36 cellular contexts compared by ENCODE assay signal in genomic region chr4:37835806-37836205, GRCh38.
"Had no signal": no experiment of that assay in that cellular context is flagged by ENCODE, and none has a peak within 500 bp of the region (broad histone marks: within the 10 kb centered on the region; RNA-seq: fewer than 3 reads in every experiment).

No MANE protein-coding gene starts in this region.

- H3K4me1 ChIP-seq: ascending aorta, breast epithelium had no signal

- H3K27ac ChIP-seq: ascending aorta, breast epithelium, VCaP had no signal

- H3K9me3 Mint-ChIP-seq: activated B cell treated with CpG ODN at 0.5 μM for 24 hours; activated CD4-positive, alpha-beta memory T cell treated with anti-CD3 and anti-CD28 coated beads, Interleukin-2, amount 10 ng/mL, durations not matched to agents 7 days and 5 days; activated CD4-positive, alpha-beta T cell treated with anti-CD3 and anti-CD28 coated beads, Interleukin-2, amount 10 ng/mL, durations not matched to agents 7 days and 5 days; activated naive CD4-positive, alpha-beta T cell treated with anti-CD3 and anti-CD28 coated beads, Interleukin-2, amount 10 ng/mL, durations not matched to agents 7 days and 5 days; activated naive CD4-positive, alpha-beta T cell treated with anti-CD3 and anti-CD28 coated beads, Interleukin-2, amount 50 U/mL, for 24 hours; activated naive CD8-positive, alpha-beta T cell treated with anti-CD3 and anti-CD28 coated beads, Interleukin-2, amount 10 ng/mL, durations not matched to agents 7 days and 5 days; activated naive CD8-positive, alpha-beta T cell treated with anti-CD3 and anti-CD28 coated beads, Interleukin-2, amount 50 U/mL, for 24 hours; activated T-cell treated with anti-CD3 and anti-CD28 coated beads, Interleukin-2, amount 50 U/mL, for 24 hours; activated T-helper 2 cell treated with anti-CD3 and anti-CD28 coated beads, Interferon-gamma antibody, Interleukin-2, Interleukin-4, amounts not matched to agents 10 μg/mL and 5 μg/mL and 100 μg/mL, durations not matched to agents 14 hours and 24 hours and 36 hours; brain; central memory CD8-positive, alpha-beta T cell; T-helper 1 cell treated with Interleukin-12 subunit alpha and Interleukin-12 subunit beta and Interleukin-4 antibody, amounts not matched to agents 30 μg/mL and 1 μg/mL, for 36 hours; T-helper 2 cell treated with Interferon-gamma antibody and Interleukin-4, amounts not matched to agents 5 μg/mL and 100 μg/mL, for 36 hours had no signal

- H3K27me3 ChIP-seq: ascending aorta, breast epithelium had no signal

- H3K4me3 ChIP-seq: ascending aorta, breast epithelium had no signal

- H3K27ac Mint-ChIP-seq: activated B cell treated with CpG ODN at 0.5 μM for 24 hours; activated CD4-positive, alpha-beta memory T cell treated with anti-CD3 and anti-CD28 coated beads, Interleukin-2, amount 10 ng/mL, durations not matched to agents 7 days and 5 days; activated CD4-positive, alpha-beta T cell treated with anti-CD3 and anti-CD28 coated beads for 36 hours; activated CD4-positive, alpha-beta T cell treated with anti-CD3 and anti-CD28 coated beads, Interleukin-2, amount 10 ng/mL, durations not matched to agents 7 days and 5 days; activated CD8-positive, alpha-beta memory T cell treated with anti-CD3 and anti-CD28 coated beads, Interleukin-2, amount 10 ng/mL, durations not matched to agents 7 days and 5 days; activated naive CD4-positive, alpha-beta T cell treated with anti-CD3 and anti-CD28 coated beads, Interleukin-2, amount 10 ng/mL, durations not matched to agents 7 days and 5 days; activated naive CD4-positive, alpha-beta T cell treated with anti-CD3 and anti-CD28 coated beads, Interleukin-2, amount 50 U/mL, for 24 hours; activated naive CD8-positive, alpha-beta T cell; activated naive CD8-positive, alpha-beta T cell treated with anti-CD3 and anti-CD28 coated beads, Interleukin-2, amount 50 U/mL, for 24 hours; activated T-cell treated with anti-CD3 and anti-CD28 coated beads, Interleukin-2, amount 50 U/mL, for 24 hours; activated T-helper 2 cell treated with anti-CD3 and anti-CD28 coated beads, Interferon-gamma antibody, Interleukin-2, Interleukin-4, amounts not matched to agents 10 μg/mL and 5 μg/mL and 100 μg/mL, durations not matched to agents 14 hours and 24 hours and 36 hours; brain; T-helper 1 cell treated with Interleukin-12 subunit alpha and Interleukin-12 subunit beta and Interleukin-4 antibody, amounts not matched to agents 30 μg/mL and 1 μg/mL, for 36 hours; T-helper 2 cell treated with Interferon-gamma antibody and Interleukin-4, amounts not matched to agents 5 μg/mL and 100 μg/mL, for 36 hours had no signal

- H3K27me3 Mint-ChIP-seq: activated B cell treated with CpG ODN at 0.5 μM for 24 hours; activated CD4-positive, alpha-beta memory T cell treated with anti-CD3 and anti-CD28 coated beads, Interleukin-2, amount 10 ng/mL, durations not matched to agents 7 days and 5 days; activated CD4-positive, alpha-beta T cell treated with anti-CD3 and anti-CD28 coated beads for 36 hours; activated CD4-positive, alpha-beta T cell treated with anti-CD3 and anti-CD28 coated beads, Interleukin-2, amount 10 ng/mL, durations not matched to agents 7 days and 5 days; activated CD8-positive, alpha-beta memory T cell treated with anti-CD3 and anti-CD28 coated beads, Interleukin-2, amount 10 ng/mL, durations not matched to agents 7 days and 5 days; activated naive CD4-positive, alpha-beta T cell treated with anti-CD3 and anti-CD28 coated beads, Interleukin-2, amount 10 ng/mL, durations not matched to agents 7 days and 5 days; activated naive CD4-positive, alpha-beta T cell treated with anti-CD3 and anti-CD28 coated beads, Interleukin-2, amount 50 U/mL, for 24 hours; activated naive CD8-positive, alpha-beta T cell; activated naive CD8-positive, alpha-beta T cell treated with anti-CD3 and anti-CD28 coated beads, Interleukin-2, amount 10 ng/mL, durations not matched to agents 7 days and 5 days; activated naive CD8-positive, alpha-beta T cell treated with anti-CD3 and anti-CD28 coated beads, Interleukin-2, amount 50 U/mL, for 24 hours; activated T-cell treated with anti-CD3 and anti-CD28 coated beads, Interleukin-2, amount 50 U/mL, for 24 hours; brain; central memory CD8-positive, alpha-beta T cell had no signal

- ATAC-seq: activated CD4-positive, alpha-beta T cell treated with anti-CD3 and anti-CD28 coated beads for 36 hours; activated CD8-positive, alpha-beta memory T cell treated with anti-CD3 and anti-CD28 coated beads, Interleukin-2, amount 10 ng/mL, durations not matched to agents 7 days and 5 days; activated CD8-positive, alpha-beta T cell treated with anti-CD3 and anti-CD28 coated beads, Interleukin-2, amount 10 ng/mL, durations not matched to agents 7 days and 5 days; activated naive CD8-positive, alpha-beta T cell treated with anti-CD3 and anti-CD28 coated beads, Interleukin-2, amount 50 U/mL, for 24 hours had no signal

- H3K9me3 ChIP-seq: ascending aorta, breast epithelium had no signal

- DNase-seq: activated B cell treated with CpG ODN at 0.5 μM for 24 hours; activated CD4-positive, alpha-beta memory T cell treated with anti-CD3 and anti-CD28 coated beads, Interleukin-2, amount 10 ng/mL, durations not matched to agents 7 days and 5 days; activated CD4-positive, alpha-beta T cell treated with anti-CD3 and anti-CD28 coated beads for 1 hour; activated CD4-positive, alpha-beta T cell treated with anti-CD3 and anti-CD28 coated beads for 36 hours; activated CD4-positive, alpha-beta T cell treated with anti-CD3 and anti-CD28 coated beads for 48 hours; activated CD4-positive, alpha-beta T cell treated with anti-CD3 and anti-CD28 coated beads, Interleukin-2, amount 10 ng/mL, durations not matched to agents 7 days and 5 days; activated CD4-positive, alpha-beta T cell treated with anti-CD3 and anti-CD28 coated beads, Interleukin-2, amount 50 U/mL, for 48 hours; activated CD8-positive, alpha-beta memory T cell treated with anti-CD3 and anti-CD28 coated beads for 24 hours; activated CD8-positive, alpha-beta memory T cell treated with anti-CD3 and anti-CD28 coated beads, Interleukin-2, amount 10 ng/mL, durations not matched to agents 7 days and 5 days; activated CD8-positive, alpha-beta memory T cell treated with anti-CD3 and anti-CD28 coated beads, Interleukin-2, amount 50 U/mL, for 48 hours; activated CD8-positive, alpha-beta T cell treated with anti-CD3 and anti-CD28 coated beads, Interleukin-2, amount 10 ng/mL, durations not matched to agents 7 days and 5 days; activated effector memory CD4-positive, alpha-beta T cell treated with Interleukin-2 at 50 U/mL for 16 hours; activated gamma-delta T cell; activated naive CD4-positive, alpha-beta T cell treated with anti-CD3 and anti-CD28 coated beads, Interleukin-2, amount 10 ng/mL, durations not matched to agents 7 days and 5 days; activated naive CD4-positive, alpha-beta T cell treated with Interleukin-2 at 50 U/mL for 16 hours; activated naive CD8-positive, alpha-beta T cell treated with anti-CD3 and anti-CD28 coated beads, Interleukin-2, amount 10 ng/mL, durations not matched to agents 7 days and 5 days; activated naive CD8-positive, alpha-beta T cell treated with anti-CD3 and anti-CD28 coated beads, Interleukin-2, amount 50 U/mL, for 24 hours; activated T-cell treated with anti-CD3 and anti-CD28 coated beads, Interleukin-2, amount 50 U/mL, for 24 hours; activated T-cell treated with anti-CD3 and anti-CD28 coated beads, Interleukin-2, amount 50 U/mL, for 48 hours; amygdala; anterior cingulate cortex; cerebellar nuclear complex; SW 1271; T-helper 1 cell; T-helper 2 cell; T-helper 9 cell had no signal

- H3K4me3 Mint-ChIP-seq: activated B cell treated with CpG ODN at 0.5 μM for 24 hours; activated CD4-positive, alpha-beta memory T cell treated with anti-CD3 and anti-CD28 coated beads, Interleukin-2, amount 10 ng/mL, durations not matched to agents 7 days and 5 days; activated CD4-positive, alpha-beta T cell treated with anti-CD3 and anti-CD28 coated beads for 36 hours; activated CD4-positive, alpha-beta T cell treated with anti-CD3 and anti-CD28 coated beads, Interleukin-2, amount 10 ng/mL, durations not matched to agents 7 days and 5 days; activated CD8-positive, alpha-beta memory T cell treated with anti-CD3 and anti-CD28 coated beads, Interleukin-2, amount 10 ng/mL, durations not matched to agents 7 days and 5 days; activated CD8-positive, alpha-beta T cell treated with anti-CD3 and anti-CD28 coated beads, Interleukin-2, amount 10 ng/mL, durations not matched to agents 7 days and 5 days; activated naive CD4-positive, alpha-beta T cell treated with anti-CD3 and anti-CD28 coated beads, Interleukin-2, amount 10 ng/mL, durations not matched to agents 7 days and 5 days; activated naive CD4-positive, alpha-beta T cell treated with anti-CD3 and anti-CD28 coated beads, Interleukin-2, amount 50 U/mL, for 24 hours; activated naive CD8-positive, alpha-beta T cell; activated naive CD8-positive, alpha-beta T cell treated with anti-CD3 and anti-CD28 coated beads, Interleukin-2, amount 50 U/mL, for 24 hours; activated T-cell treated with anti-CD3 and anti-CD28 coated beads, Interleukin-2, amount 50 U/mL, for 24 hours; brain; central memory CD8-positive, alpha-beta T cell; T-helper 1 cell treated with Interleukin-12 subunit alpha and Interleukin-12 subunit beta and Interleukin-4 antibody, amounts not matched to agents 30 μg/mL and 1 μg/mL, for 36 hours; T-helper 2 cell treated with Interferon-gamma antibody and Interleukin-4, amounts not matched to agents 5 μg/mL and 100 μg/mL, for 36 hours had no signal
